Comparison of ENCODE assay signal across 17 cellular contexts in genomic region chr18:61448316-61448715, GRCh38.
DNase-seq lines count a peak whose midpoint lies in the region; ATAC-seq and TF ChIP-seq lines count a peak whose summit lies in the region.
"Had no signal": no experiment of that assay in that cellular context is flagged by ENCODE, and none has a peak within 500 bp of the region (broad histone marks: within the 10 kb centered on the region; RNA-seq: fewer than 3 reads in every experiment).

No MANE protein-coding gene starts in this region.

- H3K4me2 ChIP-seq in MM.1S (ENCODE audit: low read depth, low read length): no peak overlapping the region
- H3K4me2 ChIP-seq: neural progenitor cell had no signal

- H4K20me1 ChIP-seq in MM.1S (ENCODE audit: insufficient read depth, low read length): no peaks in the 10 kb centered on the region

- H3K9me2 ChIP-seq in MM.1S (replicated peaks; ENCODE audit: insufficient read depth, low read length): no peaks in the 10 kb centered on the region

- ATAC-seq in GM18498 (IDR thresholded peaks at IDR 0.05; ENCODE audit: unreplicated experiment) (peak; percentile 85), GM19452 (IDR thresholded peaks at IDR 0.05; ENCODE audit: unreplicated experiment) (peak; percentile 98), HG02970 (IDR thresholded peaks at IDR 0.05; ENCODE audit: low FRiP score, unreplicated experiment) (peak; percentile 84), HG02610 (IDR thresholded peaks at IDR 0.05; ENCODE audit: unreplicated experiment) (no peak)

- no peaks in the 10 kb centered on the region for H3K9me3 ChIP-seq in MM.1S (replicated peaks; ENCODE audit: insufficient read depth, low read length)
- H3K9me3 ChIP-seq: BE2C had no signal

- peak; percentile 34 for DNase-seq in MM.1S
- no peak for DNase-seq in AG08396 (ENCODE audit: low spot score)
- DNase-seq in NCI-H774 (lab: John Stamatoyannopoulos, UW): no peak
- DNase-seq in DMS 273 treated with DMSO at 0.1 percent for 48 hours (lab: John Stamatoyannopoulos, UW): no peak
- DNase-seq: activated CD4-positive, alpha-beta T cell treated with anti-CD3 and anti-CD28 coated beads, Interleukin-2, amount 10 ng/mL, durations not matched to agents 24 days and 14 days; activated naive CD4-positive, alpha-beta T cell; BE2C; H7; kidney glomerular epithelial cell; NCI-H446; stimulated activated naive CD4-positive, alpha-beta T cell had no signal

- no peaks in the 10 kb centered on the region for H3K36me3 ChIP-seq in MM.1S (replicated peaks; ENCODE audit: insufficient read depth, low read length)
- H3K36me3 ChIP-seq: BE2C, neural progenitor cell had no signal

- no peak overlapping the region for H3K9ac ChIP-seq in MM.1S (ENCODE audit: low read length)
- H3K9ac ChIP-seq: neural progenitor cell had no signal

- no peaks in the 10 kb centered on the region for H3K4me1 ChIP-seq in MM.1S (ENCODE audit: low read length)
- H3K4me1 ChIP-seq: BE2C had no signal

- no peaks in the 10 kb centered on the region for H3F3A ChIP-seq in MM.1S (ENCODE audit: insufficient read depth, low read length)

- H3K79me2 ChIP-seq in MM.1S (ENCODE audit: low read length): no peaks in the 10 kb centered on the region

- TF ChIP-seq CTCF in MM.1S (IDR thresholded peaks at IDR 0.05; ENCODE audit: low read length): no peak

- H3K27me3 ChIP-seq in MM.1S (replicated peaks; ENCODE audit: insufficient read depth, low read length): no peaks in the 10 kb centered on the region
- H3K27me3 ChIP-seq: BE2C, neural progenitor cell had no signal

- H2AFZ ChIP-seq in MM.1S (ENCODE audit: low read length): no peak overlapping the region
- H2AFZ ChIP-seq: neural progenitor cell had no signal

- no peak overlapping the region for H3K27ac ChIP-seq in MM.1S (ENCODE audit: low read length)
- H3K27ac ChIP-seq: neural progenitor cell, SK-N-MC had no signal

- H3K4me3 ChIP-seq in MM.1S (ENCODE audit: low read length): no peak overlapping the region
- H3K4me3 ChIP-seq: neural progenitor cell, SK-N-MC had no signal
